ENCODE assay signal across 19 cellular contexts in the genomic region with DNA sequence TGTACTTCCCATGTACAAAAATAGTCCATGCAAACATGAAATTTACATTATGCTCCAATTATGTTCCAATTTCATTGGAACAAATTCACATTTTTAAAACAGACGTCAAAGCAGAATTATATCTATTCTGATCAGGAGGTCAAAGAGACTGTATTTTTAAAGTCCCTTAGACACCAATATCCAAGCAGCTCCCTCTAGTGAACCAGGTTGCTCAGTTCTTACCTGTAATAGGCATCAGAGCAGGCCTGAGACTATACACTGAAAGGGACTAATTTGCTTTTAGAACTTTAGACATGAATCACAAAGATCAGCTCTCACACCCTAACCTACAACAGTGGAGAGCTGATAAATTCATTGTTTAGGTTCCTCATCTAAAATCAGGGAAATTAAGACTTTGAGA.
"Had no signal": no experiment of that assay in that cellular context is flagged by ENCODE, and none has a peak within 500 bp of the region (broad histone marks: within the 10 kb centered on the region; RNA-seq: fewer than 3 reads in every experiment).

No MANE protein-coding gene starts in this region.

- ATAC-seq: activated CD4-positive, alpha-beta T cell treated with anti-CD3 and anti-CD28 coated beads for 36 hours; activated naive CD4-positive, alpha-beta T cell treated with anti-CD3 and anti-CD28 coated beads, Interleukin-2, amount 50 U/mL, for 72 hours; naive thymus-derived CD4-positive, alpha-beta T cell had no signal

- H3K36me3 Mint-ChIP-seq: activated CD4-positive, alpha-beta memory T cell treated with anti-CD3 and anti-CD28 coated beads for 36 hours; activated naive CD4-positive, alpha-beta T cell treated with anti-CD3 and anti-CD28 coated beads, Interleukin-2, amount 50 U/mL, for 72 hours; naive thymus-derived CD4-positive, alpha-beta T cell; neural progenitor cell had no signal

- H3K4me1 Mint-ChIP-seq: activated CD4-positive, alpha-beta T cell treated with anti-CD3 and anti-CD28 coated beads for 36 hours; neural progenitor cell had no signal

- H3K9me3 ChIP-seq: esophagus muscularis mucosa had no signal

- H3K27ac Mint-ChIP-seq: activated CD4-positive, alpha-beta memory T cell treated with anti-CD3 and anti-CD28 coated beads for 36 hours; activated CD4-positive, alpha-beta T cell treated with anti-CD3 and anti-CD28 coated beads for 36 hours; activated naive CD4-positive, alpha-beta T cell treated with anti-CD3 and anti-CD28 coated beads, Interleukin-2, amount 50 U/mL, for 72 hours; activated T-helper 1 cell treated with anti-CD3 and anti-CD28 coated beads, Interleukin-12 subunit alpha, Interleukin-12 subunit beta, Interleukin-2, Interleukin-4 antibody, amounts not matched to agents 30 ng/mL and 10 ng/mL and 1 ng/mL, durations not matched to agents 14 hours and 24 hours and 36 hours; naive thymus-derived CD4-positive, alpha-beta T cell; neural progenitor cell; progenitor cell of endocrine pancreas; T-helper 2 cell treated with Interferon-gamma antibody and Interleukin-4, amounts not matched to agents 5 μg/mL and 100 μg/mL, for 36 hours had no signal

- H3K4me2 ChIP-seq: neural progenitor cell had no signal

- H2AFZ ChIP-seq: neural progenitor cell had no signal

- H3K27ac ChIP-seq: esophagus muscularis mucosa, neural progenitor cell had no signal

- DNase-seq: activated CD4-positive, alpha-beta memory T cell treated with anti-CD3 and anti-CD28 coated beads for 36 hours; activated CD4-positive, alpha-beta T cell treated with anti-CD3 and anti-CD28 coated beads for 36 hours; activated gamma-delta T cell treated with Interleukin-2 at 50 U/mL for 16 hours; activated T-cell treated with anti-CD3 and anti-CD28 coated beads for 4 hours; effector CD4-positive, alpha-beta T cell; mesenchymal stem cell; naive thymus-derived CD4-positive, alpha-beta T cell; stimulated activated CD4-positive, alpha-beta T cell treated with anti-CD3 and anti-CD28 coated beads, Interleukin-12 subunit alpha, Interleukin-12 subunit beta, amount 100 ng/mL, for 4 hours; stimulated activated CD4-positive, alpha-beta T cell treated with anti-CD3 and anti-CD28 coated beads, Interleukin-1b, Interleukin-23, amount 100 ng/mL, for 48 hours; stimulated activated CD8-positive, alpha-beta memory T cell treated with anti-CD3 and anti-CD28 coated beads, Interleukin-4, amount 100 ng/mL, for 48 hours; stimulated activated naive CD4-positive, alpha-beta T cell had no signal

- H3K4me3 ChIP-seq: esophagus muscularis mucosa, neural progenitor cell had no signal

- H3K9me3 Mint-ChIP-seq: activated CD4-positive, alpha-beta memory T cell treated with anti-CD3 and anti-CD28 coated beads for 36 hours; activated T-helper 1 cell treated with anti-CD3 and anti-CD28 coated beads, Interleukin-12 subunit alpha, Interleukin-12 subunit beta, Interleukin-2, Interleukin-4 antibody, amounts not matched to agents 30 ng/mL and 10 ng/mL and 1 ng/mL, durations not matched to agents 14 hours and 24 hours and 36 hours; neural progenitor cell; T-helper 2 cell treated with Interferon-gamma antibody and Interleukin-4, amounts not matched to agents 5 μg/mL and 100 μg/mL, for 36 hours had no signal

- H3K4me3 Mint-ChIP-seq: activated CD4-positive, alpha-beta memory T cell treated with anti-CD3 and anti-CD28 coated beads for 36 hours; activated CD4-positive, alpha-beta T cell treated with anti-CD3 and anti-CD28 coated beads for 36 hours; activated T-helper 1 cell treated with anti-CD3 and anti-CD28 coated beads, Interleukin-12 subunit alpha, Interleukin-12 subunit beta, Interleukin-2, Interleukin-4 antibody, amounts not matched to agents 30 ng/mL and 10 ng/mL and 1 ng/mL, durations not matched to agents 14 hours and 24 hours and 36 hours; naive thymus-derived CD4-positive, alpha-beta T cell; neural progenitor cell; T-helper 2 cell treated with Interferon-gamma antibody and Interleukin-4, amounts not matched to agents 5 μg/mL and 100 μg/mL, for 36 hours had no signal

- H3K9ac ChIP-seq: neural progenitor cell had no signal

- H3K27me3 Mint-ChIP-seq: activated CD4-positive, alpha-beta memory T cell treated with anti-CD3 and anti-CD28 coated beads for 36 hours; progenitor cell of endocrine pancreas had no signal

- H3K36me3 ChIP-seq: esophagus muscularis mucosa, neural progenitor cell had no signal

- H3K27me3 ChIP-seq: esophagus muscularis mucosa, neural progenitor cell had no signal

- H3K4me1 ChIP-seq: esophagus muscularis mucosa, neural progenitor cell had no signal

- FAIRE-seq: keratinocyte, TTC549 had no signal
